In the genomic region with DNA sequence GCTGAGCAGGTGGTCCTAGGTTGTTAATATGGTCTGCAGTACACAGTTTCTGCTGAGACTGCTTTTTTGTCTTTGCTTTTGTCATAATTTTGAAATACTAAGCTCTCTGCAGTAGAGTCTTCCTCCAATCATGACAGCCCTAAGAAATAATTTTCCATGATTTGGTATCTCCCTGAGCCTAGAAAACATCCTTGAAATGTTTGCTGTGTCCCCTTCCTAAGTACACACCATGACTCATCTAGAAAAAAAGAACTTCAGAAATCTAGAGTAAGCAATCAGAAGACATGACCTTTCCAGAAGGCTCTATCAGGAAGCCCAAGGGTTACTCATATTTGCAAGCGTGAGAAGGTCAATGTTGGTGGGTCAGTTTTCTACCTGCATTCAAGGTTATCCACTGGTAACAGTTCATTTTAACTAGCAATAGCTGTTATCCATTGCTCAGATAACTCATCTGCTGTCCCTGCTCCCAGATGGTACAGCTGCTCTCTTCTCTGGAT, we compare ENCODE assay signal across 12 cellular contexts. TPM values are rescaled to one million over a fixed set of nuclear protein-coding genes. Genes with fewer than 3 reads are reported as not detected.
A peak's percentile ranks its signal among the peaks of the same experiment; 100 is the strongest.
DNase-seq lines count a peak whose midpoint lies in the region; ATAC-seq and TF ChIP-seq lines count a peak whose summit lies in the region.
"Had no signal": no experiment of that assay in that cellular context is flagged by ENCODE, and none has a peak within 500 bp of the region (broad histone marks: within the 10 kb centered on the region; RNA-seq: fewer than 3 reads in every experiment).

No MANE protein-coding gene starts in this region.

- no peak overlapping the region for H3K18ac ChIP-seq in mesenchymal stem cell (ENCODE audit: low read depth in 1 of 2, low read length in 2 of 2)

- peaks cover 20 to 78% of the 10 kb centered on the region in 2 experiments for H3K36me3 ChIP-seq in mesenchymal stem cell (ENCODE audit: control insufficient read depth in 1 of 2, insufficient read depth in 2 of 2, low read depth in 1 of 2, low read length in 2 of 2)

- H2AFZ ChIP-seq in mesenchymal stem cell (ENCODE audit: low read depth, low read length) = no peak overlapping the region

- peak; percentile 22 for DNase-seq in COLO829 (ENCODE audit: low spot score)
- peak; percentile 72 for DNase-seq in HFFc6
- peak; percentile 69 for DNase-seq in astrocyte of the hippocampus (ENCODE audit: low read depth, low spot score)
- DNase-seq in mesenchymal stem cell = peak; percentile 76
- DNase-seq in NCI-H1048 (lab: John Stamatoyannopoulos, UW) = no peak
- DNase-seq in GM13977 (ENCODE audit: low spot score) = no peak
- no peak for DNase-seq in G401 (ENCODE audit: low spot score)
- DNase-seq: activated CD4-positive, CD25-positive, alpha-beta regulatory T cell treated with anti-CD3 and anti-CD28 coated beads, Interleukin-2, amount 50 U/mL, for 72 hours; activated naive CD8-positive, alpha-beta T cell treated with anti-CD3 and anti-CD28 coated beads, Interleukin-2, amount 10 ng/mL, durations not matched to agents 7 days and 5 days; DMS153 had no signal

- no peaks in the 10 kb centered on the region for H3K9me3 ChIP-seq in mesenchymal stem cell (ENCODE audit: control insufficient read depth, low read length)

- peaks cover 60% of the 10 kb centered on the region for H3K4me1 Mint-ChIP-seq in HFFc6 (ENCODE audit: low read depth)

- no peak overlapping the region for H3K4me3 ChIP-seq in mesenchymal stem cell (ENCODE audit: insufficient read depth in 1 of 2, low read depth in 1 of 2, low read length in 2 of 2)

- no peak overlapping the region for H2BK5ac ChIP-seq in mesenchymal stem cell (ENCODE audit: low read depth, low read length, poor library complexity, severe bottlenecking)

- TF ChIP-seq CTCF in HFFc6 (IDR thresholded peaks at IDR 0.05) (no peak), GM13977 (IDR thresholded peaks at IDR 0.05; ENCODE audit: extremely low read depth, insufficient read depth, missing control alignments) (no peak)

- no peak overlapping the region for H2AK5ac ChIP-seq in mesenchymal stem cell (ENCODE audit: low read length, severe bottlenecking)

- no peaks in the 10 kb centered on the region for H3K27me3 ChIP-seq in mesenchymal stem cell (ENCODE audit: control insufficient read depth in 1 of 2, insufficient read depth in 1 of 2, low read length in 2 of 2)

- no peak overlapping the region for H3K4me2 ChIP-seq in mesenchymal stem cell (ENCODE audit: low read length, poor library complexity, severe bottlenecking)

- H3K27ac ChIP-seq in mesenchymal stem cell (ENCODE audit: low read length, poor library complexity, severe bottlenecking) = peak overlapping the region; percentile 51

- no peak overlapping the region for H4K91ac ChIP-seq in mesenchymal stem cell (ENCODE audit: low read length)

- no peak overlapping the region for H2BK15ac ChIP-seq in mesenchymal stem cell (ENCODE audit: low read depth, poor library complexity, severe bottlenecking)

- ATAC-seq in GM19463 (IDR thresholded peaks at IDR 0.05; ENCODE audit: unreplicated experiment) = no peak
- ATAC-seq: natural killer cell treated with Interleukin-12 subunit alpha and Interleukin-12 subunit beta and Interleukin-15 and Interleukin-18, amount 100 ng/mL, for 72 hours had no signal

- no peaks in the 10 kb centered on the region for H3K9me3 Mint-ChIP-seq in HFFc6
- H3K9me3 Mint-ChIP-seq: activated naive CD8-positive, alpha-beta T cell treated with anti-CD3 and anti-CD28 coated beads, Interleukin-2, amount 10 ng/mL, durations not matched to agents 7 days and 5 days; natural killer cell treated with Interleukin-12 subunit alpha and Interleukin-12 subunit beta and Interleukin-15 and Interleukin-18, amount 100 ng/mL, for 72 hours had no signal

- peaks cover under 1% of the 10 kb centered on the region for H3K4me1 ChIP-seq in mesenchymal stem cell (ENCODE audit: control insufficient read depth, insufficient read depth, low read depth, low read length)

- H4K8ac ChIP-seq in mesenchymal stem cell (ENCODE audit: low read length) = no peak overlapping the region

- H3K27me3 Mint-ChIP-seq in HFFc6 (ENCODE audit: insufficient read depth) = no peaks in the 10 kb centered on the region
- H3K27me3 Mint-ChIP-seq: activated naive CD8-positive, alpha-beta T cell treated with anti-CD3 and anti-CD28 coated beads, Interleukin-2, amount 10 ng/mL, durations not matched to agents 7 days and 5 days; natural killer cell treated with Interleukin-12 subunit alpha and Interleukin-12 subunit beta and Interleukin-15 and Interleukin-18, amount 100 ng/mL, for 72 hours had no signal

- peak overlapping the region; percentile 39; the same call in 1 of the 2 replicates for H3K4me3 Mint-ChIP-seq in HFFc6
- H3K4me3 Mint-ChIP-seq: activated naive CD8-positive, alpha-beta T cell treated with anti-CD3 and anti-CD28 coated beads, Interleukin-2, amount 10 ng/mL, durations not matched to agents 7 days and 5 days; natural killer cell treated with Interleukin-12 subunit alpha and Interleukin-12 subunit beta and Interleukin-15 and Interleukin-18, amount 100 ng/mL, for 72 hours had no signal

- peak overlapping the region; percentile 64 for H3K9ac ChIP-seq in mesenchymal stem cell (ENCODE audit: low read length)

- H2BK12ac ChIP-seq in mesenchymal stem cell (ENCODE audit: low read length in 2 of 2) = no peak overlapping the region

- H3K79me1 ChIP-seq in mesenchymal stem cell (replicated peaks; ENCODE audit: low read length, poor library complexity, severe bottlenecking) = peaks cover 8% of the 10 kb centered on the region

- no peak overlapping the region for H3K23ac ChIP-seq in mesenchymal stem cell (ENCODE audit: low read length in 2 of 2)

- no peak overlapping the region for H3K14ac ChIP-seq in mesenchymal stem cell (ENCODE audit: low read length in 2 of 2)

- H2BK120ac ChIP-seq in mesenchymal stem cell (ENCODE audit: low read depth, low read length) = no peak overlapping the region

- H3K4ac ChIP-seq in mesenchymal stem cell (ENCODE audit: low read depth in 1 of 2, low read length in 2 of 2) = no peak overlapping the region

- in situ Hi-C loops in GM13977 (cut with MboI; ENCODE audit: low pct_unique_long_range_greater_than_20kb, low sequenced_read_pairs, unreplicated experiment) (loop anchor here (5.0 kb wide), 1 partner anchor 85 kb away; no protein-coding TSS in a partner anchor), G401 (cut with HindIII; ENCODE audit: low sequenced_read_pairs) (no loop called here)

- peaks cover 37% of the 10 kb centered on the region for H3K36me3 Mint-ChIP-seq in HFFc6 (ENCODE audit: low read depth)

- peak overlapping the region; percentile 54 for H3K27ac Mint-ChIP-seq in HFFc6
- H3K27ac Mint-ChIP-seq: activated naive CD8-positive, alpha-beta T cell treated with anti-CD3 and anti-CD28 coated beads, Interleukin-2, amount 10 ng/mL, durations not matched to agents 7 days and 5 days had no signal

- 41% methylated on average over 1 of the region's 1 CpG for WGBS in mesenchymal stem cell

RNA-seq across cellular contexts. Expression of a gene that starts 16.4 kb away (rescaled TPM):
- total RNA-seq in HFFc6 (2021; fragmentation: NEBNext Ultra II Directional; extraction: Animal tissue kit (Norgen Biotek cat#: 25700)) = 100 to 1,000 TPM; 292 to 311 (median 302) TPM
- polyA plus RNA-seq in mesenchymal stem cell (2013, experiment 1 of 2) = 348 TPM
- 351 TPM for polyA plus RNA-seq in mesenchymal stem cell (2013, experiment 2 of 2)
- total RNA-seq in G401 (2014; rRNA removed; shearing (Covaris generic)) = 381 and 389 TPM in 2 replicates

RNA-seq across cellular contexts. Expression of a gene that starts 25.5 kb away (rescaled TPM):
- 10 to 100 TPM; 22.2 to 31.6 (median 27.5) TPM for total RNA-seq in HFFc6 (2021; fragmentation: NEBNext Ultra II Directional; extraction: Animal tissue kit (Norgen Biotek cat#: 25700))
- 32.7 TPM for polyA plus RNA-seq in mesenchymal stem cell (2013, experiment 1 of 2)
- polyA plus RNA-seq in mesenchymal stem cell (2013, experiment 2 of 2) = 32.8 TPM
- total RNA-seq in G401 (2014; rRNA removed; shearing (Covaris generic)) = 8.1 and 8.9 TPM in 2 replicates

Comparison
In these comparisons a context has a peak if more than half of its experiments do, and no peak if none do; other contexts are left out.
1. DNase-seq: peak in COLO829 (single experiment), HFFc6 (single experiment), astrocyte of the hippocampus (single experiment) and mesenchymal stem cell (single experiment); none in NCI-H1048 (single experiment), GM13977 (single experiment) and G401 (single experiment).